In genomic region chr6:16095180-16095579, GRCh38 we compare ENCODE assay signal across 17 cellular contexts. TPM values are rescaled to one million over a fixed set of nuclear protein-coding genes. Genes with fewer than 3 reads are reported as not detected.
DNase-seq lines count a peak whose midpoint lies in the region; ATAC-seq lines count a peak whose summit lies in the region.
"Had no signal": no experiment of that assay in that cellular context is flagged by ENCODE, and none has a peak within 500 bp of the region (broad histone marks: within the 10 kb centered on the region; RNA-seq: fewer than 3 reads in every experiment).

No MANE protein-coding gene starts in this region.

- H3K9ac ChIP-seq in BLaER1 treated with 17β-estradiol and CSF1 and Interleukin-3, amounts not matched to agents 10 nM and 100 nM = no peak overlapping the region

- H3K27me3 ChIP-seq in BLaER1 treated with 17β-estradiol and CSF1 and Interleukin-3, amounts not matched to agents 10 nM and 100 nM = no peaks in the 10 kb centered on the region

- no peaks in the 10 kb centered on the region for H3K36me3 ChIP-seq in BLaER1 treated with 17β-estradiol and CSF1 and Interleukin-3, amounts not matched to agents 10 nM and 100 nM

- peaks cover 8% of the 10 kb centered on the region for H3K9me3 Mint-ChIP-seq in activated naive CD8-positive, alpha-beta T cell treated with anti-CD3 and anti-CD28 coated beads, Interleukin-2, amount 50 U/mL, for 24 hours
- H3K9me3 Mint-ChIP-seq in activated naive CD8-positive, alpha-beta T cell treated with anti-CD3 and anti-CD28 coated beads for 36 hours = peaks cover 5% of the 10 kb centered on the region

- H3K4me1 Mint-ChIP-seq in activated naive CD8-positive, alpha-beta T cell treated with anti-CD3 and anti-CD28 coated beads, Interleukin-2, amount 50 U/mL, for 24 hours = no peaks in the 10 kb centered on the region
- peaks cover 4% of the 10 kb centered on the region for H3K4me1 Mint-ChIP-seq in activated naive CD8-positive, alpha-beta T cell treated with anti-CD3 and anti-CD28 coated beads for 36 hours

- H3K4me1 ChIP-seq in BLaER1 treated with 17β-estradiol and CSF1 and Interleukin-3, amounts not matched to agents 10 nM and 100 nM = peaks cover 17 to 38% (median 26%) of the 10 kb centered on the region in 10 experiments

- ATAC-seq in activated naive CD8-positive, alpha-beta T cell treated with anti-CD3 and anti-CD28 coated beads, Interleukin-2, amount 50 U/mL, for 24 hours = peak; percentile 24
- ATAC-seq in HG02623 (IDR thresholded peaks at IDR 0.05; ENCODE audit: unreplicated experiment) = no peak
- ATAC-seq: GM12878, HepG2 had no signal

- H3K36me3 Mint-ChIP-seq in activated naive CD8-positive, alpha-beta T cell treated with anti-CD3 and anti-CD28 coated beads, Interleukin-2, amount 50 U/mL, for 24 hours (ENCODE audit: low read depth) = no peaks in the 10 kb centered on the region
- peaks cover 6% of the 10 kb centered on the region for H3K36me3 Mint-ChIP-seq in activated naive CD8-positive, alpha-beta T cell treated with anti-CD3 and anti-CD28 coated beads for 36 hours

- H3K27ac ChIP-seq in BLaER1 treated with 17β-estradiol and CSF1 and Interleukin-3, amounts not matched to agents 10 nM and 100 nM = no peak overlapping the region

- H3K27ac Mint-ChIP-seq in activated naive CD8-positive, alpha-beta T cell treated with anti-CD3 and anti-CD28 coated beads, Interleukin-2, amount 50 U/mL, for 24 hours = no peak overlapping the region
- H3K27ac Mint-ChIP-seq in activated naive CD8-positive, alpha-beta T cell treated with anti-CD3 and anti-CD28 coated beads for 36 hours = no peak overlapping the region
- H3K27ac Mint-ChIP-seq: CD4-positive, alpha-beta T cell; HFFc6 had no signal

- H3K4me3 Mint-ChIP-seq in activated naive CD8-positive, alpha-beta T cell treated with anti-CD3 and anti-CD28 coated beads, Interleukin-2, amount 50 U/mL, for 24 hours = no peak overlapping the region
- no peak overlapping the region for H3K4me3 Mint-ChIP-seq in activated naive CD8-positive, alpha-beta T cell treated with anti-CD3 and anti-CD28 coated beads for 36 hours
- H3K4me3 Mint-ChIP-seq: CD4-positive, alpha-beta T cell; HFFc6 had no signal

- peaks cover 5 to 15% (median 6%) of the 10 kb centered on the region in 11 experiments; a peak in 21 of 22 replicates for H3K9me3 ChIP-seq in BLaER1 treated with 17β-estradiol and CSF1 and Interleukin-3, amounts not matched to agents 10 nM and 100 nM (replicated peaks in 1 of 11)

- H3K4me2 ChIP-seq in BLaER1 treated with 17β-estradiol and CSF1 and Interleukin-3, amounts not matched to agents 10 nM and 100 nM = peak overlapping the region in 10 of 11 experiments; percentile 4 to 52 (median 28); a peak in 13 of 22 replicates

- no peaks in the 10 kb centered on the region for H4K20me1 ChIP-seq in BLaER1 treated with 17β-estradiol and CSF1 and Interleukin-3, amounts not matched to agents 10 nM and 100 nM

- DNase-seq in activated naive CD8-positive, alpha-beta T cell treated with anti-CD3 and anti-CD28 coated beads, Interleukin-2, amount 50 U/mL, for 24 hours = no peak
- no peak for DNase-seq in activated naive CD8-positive, alpha-beta T cell treated with anti-CD3 and anti-CD28 coated beads for 36 hours
- DNase-seq in Jurkat, Clone E6-1 (ENCODE audit: low read depth, low spot score) = peak; percentile 5
- peak; percentile 70 for DNase-seq in myocyte (ENCODE audit: low read depth)
- no peak for DNase-seq in T-helper 2 cell
- no peak for DNase-seq in glomerular visceral epithelial cell (ENCODE audit: extremely low spot score)
- DNase-seq: AML-193; C1 segment of cervical spinal cord; CD4-positive, alpha-beta T cell; DMS79; HCEC 1CT; HFFc6; KBM-7 had no signal

- H3K27me3 Mint-ChIP-seq in activated naive CD8-positive, alpha-beta T cell treated with anti-CD3 and anti-CD28 coated beads, Interleukin-2, amount 50 U/mL, for 24 hours = no peaks in the 10 kb centered on the region
- H3K27me3 Mint-ChIP-seq in activated naive CD8-positive, alpha-beta T cell treated with anti-CD3 and anti-CD28 coated beads for 36 hours = peaks cover 6% of the 10 kb centered on the region

- no peak overlapping the region for H3K4me3 ChIP-seq in BLaER1 treated with 17β-estradiol and CSF1 and Interleukin-3, amounts not matched to agents 10 nM and 100 nM
- H3K4me3 ChIP-seq in Jurkat, Clone E6-1 (ENCODE audit: low read length) = no peak overlapping the region
- H3K4me3 ChIP-seq: GM12878 had no signal

RNA-seq across cellular contexts. Expression of gene MYLIP, which starts 33.7 kb away (rescaled TPM):
- 1 to 10 TPM; 8.4 to 10.0 TPM for total RNA-seq in activated naive CD8-positive, alpha-beta T cell treated with anti-CD3 and anti-CD28 coated beads for 36 hours
- 5.1 TPM for polyA plus RNA-seq in Jurkat, Clone E6-1 (2012; ENCODE audit: insufficient read depth, insufficient read length)
- 23.2 and 25.7 TPM in 2 replicates for total RNA-seq in myocyte
- polyA plus RNA-seq in myocyte (2012) = 3.9 TPM

Comparison
In these comparisons a context has a peak if more than half of its experiments do, and no peak if none do; other contexts are left out.
1. DNase-seq: peak in Jurkat, Clone E6-1 (single experiment) and myocyte (single experiment); none in activated naive CD8-positive, alpha-beta T cell treated with anti-CD3 and anti-CD28 coated beads, Interleukin-2, amount 50 U/mL, for 24 hours (single experiment), activated naive CD8-positive, alpha-beta T cell treated with anti-CD3 and anti-CD28 coated beads for 36 hours (single experiment), T-helper 2 cell (0 of 5) and glomerular visceral epithelial cell (single experiment).